In genomic region chr5:72286798-72287197, GRCh38 we compare ENCODE assay signal across 19 cellular contexts. TPM values are rescaled to one million over a fixed set of nuclear protein-coding genes. Genes with fewer than 3 reads are reported as not detected.
DNase-seq lines count a peak whose midpoint lies in the region; ATAC-seq and TF ChIP-seq lines count a peak whose summit lies in the region.
"Had no signal": no experiment of that assay in that cellular context is flagged by ENCODE, and none has a peak within 500 bp of the region (broad histone marks: within the 10 kb centered on the region; RNA-seq: fewer than 3 reads in every experiment).

No MANE protein-coding gene starts in this region.

- no peak for TF ChIP-seq CTCF in left ventricle myocardium inferior (IDR thresholded peaks at IDR 0.05; ENCODE audit: borderline replicate concordance)

- peaks cover 21% of the 10 kb centered on the region for H3K79me1 ChIP-seq in mesenchymal stem cell (replicated peaks; ENCODE audit: low read length, poor library complexity, severe bottlenecking)

- intact Hi-C loops in left ventricle myocardium inferior (cut with micrococcal nuclease) (no loop called here), right cardiac atrium (cut with DNase I) (no loop called here)

- H3K4me1 ChIP-seq in left ventricle myocardium inferior (peaks cover 49% of the 10 kb centered on the region), right cardiac atrium (ENCODE audit: control insufficient read depth, insufficient read depth, low read length) (peaks cover 6% of the 10 kb centered on the region), mesenchymal stem cell (ENCODE audit: control insufficient read depth, insufficient read depth, low read depth, low read length) (peaks cover 4% of the 10 kb centered on the region)

- H3K36me3 ChIP-seq in left ventricle myocardium inferior: peaks cover 12% of the 10 kb centered on the region
- H3K36me3 ChIP-seq in mesenchymal stem cell (ENCODE audit: control insufficient read depth in 1 of 2, insufficient read depth in 2 of 2, low read depth in 1 of 2, low read length in 2 of 2): peaks cover 5 to 40% of the 10 kb centered on the region in 2 experiments

- H4K91ac ChIP-seq in mesenchymal stem cell (ENCODE audit: low read length): peak overlapping the region; percentile 34

- no peak overlapping the region for H3K4me2 ChIP-seq in mesenchymal stem cell (ENCODE audit: low read length, poor library complexity, severe bottlenecking)
- H3K4me2 ChIP-seq: BLaER1 had no signal

- no peak overlapping the region for H3K9ac ChIP-seq in mesenchymal stem cell (ENCODE audit: low read length)
- H3K9ac ChIP-seq: BLaER1 had no signal

- H3K4ac ChIP-seq in mesenchymal stem cell (ENCODE audit: low read depth in 1 of 2, low read length in 2 of 2): no peak overlapping the region

- H3K14ac ChIP-seq in mesenchymal stem cell (ENCODE audit: low read length in 2 of 2): no peak overlapping the region

- H2AFZ ChIP-seq in mesenchymal stem cell (ENCODE audit: low read depth, low read length): no peak overlapping the region

- no peak overlapping the region for H4K8ac ChIP-seq in mesenchymal stem cell (ENCODE audit: low read length)

- no peak overlapping the region for H2AK5ac ChIP-seq in mesenchymal stem cell (ENCODE audit: low read length, severe bottlenecking)

- ATAC-seq in right cardiac atrium (no peak), HG02840 (IDR thresholded peaks at IDR 0.05; ENCODE audit: low FRiP score, unreplicated experiment) (no peak), GM18867 (IDR thresholded peaks at IDR 0.05; ENCODE audit: unreplicated experiment) (no peak)
- ATAC-seq: CD8-positive, alpha-beta T cell had no signal

- no peak overlapping the region for H2BK12ac ChIP-seq in mesenchymal stem cell (ENCODE audit: low read length in 2 of 2)

- H2BK5ac ChIP-seq in mesenchymal stem cell (ENCODE audit: low read depth, low read length, poor library complexity, severe bottlenecking): no peak overlapping the region

- H3K27ac ChIP-seq in left ventricle myocardium inferior (replicated peaks): peak overlapping the region; percentile 21
- H3K27ac ChIP-seq in right cardiac atrium (ENCODE audit: low read length): no peak overlapping the region
- H3K27ac ChIP-seq in mesenchymal stem cell (ENCODE audit: low read length, poor library complexity, severe bottlenecking): no peak overlapping the region
- H3K27ac ChIP-seq: 22Rv1, BLaER1, C4-2B had no signal

- H2BK15ac ChIP-seq in mesenchymal stem cell (ENCODE audit: low read depth, poor library complexity, severe bottlenecking): no peak overlapping the region

- H3K27me3 ChIP-seq in left ventricle myocardium inferior (ENCODE audit: low read depth): no peaks in the 10 kb centered on the region
- no peaks in the 10 kb centered on the region for H3K27me3 ChIP-seq in right cardiac atrium (ENCODE audit: control insufficient read depth, insufficient read depth)
- H3K27me3 ChIP-seq in mesenchymal stem cell (ENCODE audit: control insufficient read depth in 1 of 2, insufficient read depth in 1 of 2, low read length in 2 of 2): no peaks in the 10 kb centered on the region
- H3K27me3 ChIP-seq: BLaER1 had no signal

- H3K23ac ChIP-seq in mesenchymal stem cell (ENCODE audit: low read length in 2 of 2): no peak overlapping the region

- no peak overlapping the region for H2BK120ac ChIP-seq in mesenchymal stem cell (ENCODE audit: low read depth, low read length)

- WGBS in right cardiac atrium: 95% methylated on average over 5 of the region's 5 CpGs
- WGBS in mesenchymal stem cell: 92% methylated on average over 4 of the region's 5 CpGs

- H3K9me3 ChIP-seq in left ventricle myocardium inferior (replicated peaks) (no peaks in the 10 kb centered on the region), right cardiac atrium (ENCODE audit: control insufficient read depth, low read length) (no peaks in the 10 kb centered on the region), mesenchymal stem cell (ENCODE audit: control insufficient read depth, low read length) (no peaks in the 10 kb centered on the region)
- H3K9me3 ChIP-seq: BLaER1, Caco-2, HAP-1 had no signal

- peak overlapping the region in 1 of 2 experiments; percentile 34 for H3K18ac ChIP-seq in mesenchymal stem cell (ENCODE audit: low read depth in 1 of 2, low read length in 2 of 2)

- H3K4me3 ChIP-seq in left ventricle myocardium inferior: no peak overlapping the region
- H3K4me3 ChIP-seq in right cardiac atrium (ENCODE audit: low read length): no peak overlapping the region
- H3K4me3 ChIP-seq in mesenchymal stem cell (ENCODE audit: insufficient read depth in 1 of 2, low read depth in 1 of 2, low read length in 2 of 2): no peak overlapping the region
- H3K4me3 ChIP-seq: BLaER1, HAP-1 had no signal

- DNase-seq in DMS 273 (lab: John Stamatoyannopoulos, UW; ENCODE audit: unreplicated experiment) (peak; percentile 74), DMS 273 treated with DMSO at 0.1 percent for 48 hours (lab: John Stamatoyannopoulos, UW) (no peak), left ventricle myocardium inferior (no peak), right cardiac atrium (no peak), mesenchymal stem cell (no peak), NOMO-1 (lab: John Stamatoyannopoulos, UW; ENCODE audit: unreplicated experiment in 2 of 2) (no peak)
- DNase-seq: Caco-2; CD4-positive, CD25-positive, alpha-beta regulatory T cell; CD8-positive, alpha-beta T cell; DMS53; DMS79 treated with DMSO at 0.1 percent for 48 hours; GF-D8; GOT3 had no signal

RNA-seq across cellular contexts. Expression of gene MRPS27, which starts 33.2 kb away (rescaled TPM):
- total RNA-seq in left ventricle myocardium inferior: 72.0 TPM
- total RNA-seq in right cardiac atrium: 10 to 100 TPM; 45.1 to 71.7 (median 61.2) TPM
- 40.5 TPM for polyA plus RNA-seq in right cardiac atrium
- polyA plus RNA-seq in mesenchymal stem cell (2013, experiment 1 of 2): 34.7 TPM
- 34.6 TPM for polyA plus RNA-seq in mesenchymal stem cell (2013, experiment 2 of 2)

RNA-seq across cellular contexts. Expression of gene PTCD2, which starts 33.4 kb away (rescaled TPM):
- total RNA-seq in left ventricle myocardium inferior (18.2 TPM), right cardiac atrium (10 to 100 TPM; 10.1 to 14.0 (median 12.7) TPM)
- 6.9 TPM for polyA plus RNA-seq in right cardiac atrium
- polyA plus RNA-seq in mesenchymal stem cell (2013, experiment 1 of 2): 5.4 TPM
- 4.9 TPM for polyA plus RNA-seq in mesenchymal stem cell (2013, experiment 2 of 2)
